Comparison of ENCODE assay signal across 18 cellular contexts in the genomic region with DNA sequence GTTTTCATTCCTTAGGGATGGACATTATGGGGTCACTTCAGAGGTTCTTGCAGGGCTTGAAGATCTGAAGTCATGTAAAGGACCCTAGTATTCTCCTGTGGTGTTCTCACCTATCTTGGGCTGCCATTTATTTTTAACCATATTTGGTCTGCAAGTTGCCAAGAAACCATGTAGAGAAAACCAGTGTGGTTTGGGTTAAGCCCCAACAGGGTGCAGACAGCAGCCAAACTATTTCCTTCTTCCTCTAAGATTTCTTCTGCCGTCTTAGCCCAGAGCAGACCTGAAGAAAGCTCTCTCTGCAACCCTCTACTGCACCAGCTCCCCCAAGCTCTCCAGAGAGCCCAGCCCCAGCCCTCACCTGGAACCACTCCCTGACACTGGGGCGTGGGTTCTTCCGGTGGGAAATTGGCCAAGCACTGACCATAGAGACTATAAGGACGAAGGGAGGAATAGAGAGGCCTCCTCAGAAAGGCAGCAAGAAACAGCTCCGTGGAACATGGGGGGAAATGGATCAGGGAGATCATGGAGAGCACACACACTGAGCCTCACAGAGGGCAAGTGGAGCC.
DNase-seq lines count a peak whose midpoint lies in the region; ATAC-seq and TF ChIP-seq lines count a peak whose summit lies in the region.
"Had no signal": no experiment of that assay in that cellular context is flagged by ENCODE, and none has a peak within 500 bp of the region (broad histone marks: within the 10 kb centered on the region; RNA-seq: fewer than 3 reads in every experiment).

No MANE protein-coding gene starts in this region.

- peak overlapping the region; percentile 52 for H3K4me3 Mint-ChIP-seq in activated CD4-positive, alpha-beta T cell treated with anti-CD3 and anti-CD28 coated beads, Interleukin-2, amount 10 ng/mL, durations not matched to agents 7 days and 5 days
- H3K4me3 Mint-ChIP-seq in T-helper 17 cell: peak overlapping the region; percentile 69
- H3K4me3 Mint-ChIP-seq in natural killer cell treated with Interleukin-12 subunit alpha and Interleukin-12 subunit beta and Interleukin-15 and Interleukin-18, amount 100 ng/mL, for 72 hours: peak overlapping the region; percentile 50

- H3K27ac Mint-ChIP-seq in activated CD4-positive, alpha-beta T cell treated with anti-CD3 and anti-CD28 coated beads, Interleukin-2, amount 10 ng/mL, durations not matched to agents 7 days and 5 days: peak overlapping the region; percentile 86
- H3K27ac Mint-ChIP-seq in T-helper 17 cell: peak overlapping the region; percentile 79
- peak overlapping the region in 1 of 2 donors; percentile 2 for H3K27ac Mint-ChIP-seq in natural killer cell treated with Interleukin-12 subunit alpha and Interleukin-12 subunit beta and Interleukin-15 and Interleukin-18, amount 100 ng/mL, for 72 hours

- peaks cover 7% of the 10 kb centered on the region for H3K9me3 Mint-ChIP-seq in activated CD4-positive, alpha-beta T cell treated with anti-CD3 and anti-CD28 coated beads, Interleukin-2, amount 10 ng/mL, durations not matched to agents 7 days and 5 days
- H3K9me3 Mint-ChIP-seq in natural killer cell treated with Interleukin-12 subunit alpha and Interleukin-12 subunit beta and Interleukin-15 and Interleukin-18, amount 100 ng/mL, for 72 hours: no peaks in the 10 kb centered on the region

- CTCF ChIA-PET in activated CD4-positive, alpha-beta T cell treated with anti-CD3 and anti-CD28 coated beads, Interleukin-2, amount 10 ng/mL, durations not matched to agents 7 days and 5 days (lab: Charles Lee): interaction anchor here (1.2 to 1.6 kb wide), 4 partner anchors 12 to 259 kb away, joined by 3 to 5 read pairs (median 3); no protein-coding TSS in a partner anchor
- CTCF ChIA-PET in HEK293T (lab: Yijun Ruan, JAX): no interaction called here

- peaks cover 82% of the 10 kb centered on the region for H3K4me1 Mint-ChIP-seq in activated CD4-positive, alpha-beta T cell treated with anti-CD3 and anti-CD28 coated beads, Interleukin-2, amount 10 ng/mL, durations not matched to agents 7 days and 5 days
- peaks cover 27% of the 10 kb centered on the region for H3K4me1 Mint-ChIP-seq in T-helper 17 cell
- peaks cover 55 to 57% of the 10 kb centered on the region in 2 donors for H3K4me1 Mint-ChIP-seq in natural killer cell treated with Interleukin-12 subunit alpha and Interleukin-12 subunit beta and Interleukin-15 and Interleukin-18, amount 100 ng/mL, for 72 hours (ENCODE audit: low read depth in 2 of 2)

- H3K27me3 Mint-ChIP-seq in activated CD4-positive, alpha-beta T cell treated with anti-CD3 and anti-CD28 coated beads, Interleukin-2, amount 10 ng/mL, durations not matched to agents 7 days and 5 days: peaks cover 2% of the 10 kb centered on the region
- peaks cover 4% of the 10 kb centered on the region for H3K27me3 Mint-ChIP-seq in T-helper 17 cell
- peaks cover 8 to 44% of the 10 kb centered on the region in 2 donors for H3K27me3 Mint-ChIP-seq in natural killer cell treated with Interleukin-12 subunit alpha and Interleukin-12 subunit beta and Interleukin-15 and Interleukin-18, amount 100 ng/mL, for 72 hours

- peak; percentile 44 for ATAC-seq in GM18909 (IDR thresholded peaks at IDR 0.05; ENCODE audit: poor library complexity, unreplicated experiment)
- ATAC-seq in T-helper 17 cell: peak; percentile 72
- peak; percentile 48 to 58 for ATAC-seq in natural killer cell treated with Interleukin-12 subunit alpha and Interleukin-12 subunit beta and Interleukin-15 and Interleukin-18, amount 100 ng/mL, for 72 hours
- ATAC-seq in GM18511 (IDR thresholded peaks at IDR 0.05; ENCODE audit: unreplicated experiment): no peak
- ATAC-seq: foreskin keratinocyte, left lung had no signal

- H3K36me3 Mint-ChIP-seq in activated CD4-positive, alpha-beta T cell treated with anti-CD3 and anti-CD28 coated beads, Interleukin-2, amount 10 ng/mL, durations not matched to agents 7 days and 5 days (ENCODE audit: low read depth): peaks cover 27% of the 10 kb centered on the region
- no peaks in the 10 kb centered on the region for H3K36me3 Mint-ChIP-seq in T-helper 17 cell (ENCODE audit: low read depth)
- no peaks in the 10 kb centered on the region for H3K36me3 Mint-ChIP-seq in natural killer cell treated with Interleukin-12 subunit alpha and Interleukin-12 subunit beta and Interleukin-15 and Interleukin-18, amount 100 ng/mL, for 72 hours

- H3K9me3 ChIP-seq in T-helper 17 cell (ENCODE audit: control insufficient read depth, low read length, poor library complexity, severe bottlenecking): no peaks in the 10 kb centered on the region
- H3K9me3 ChIP-seq: left lung, Peyer's patch had no signal

- POLR2A ChIA-PET in activated CD4-positive, alpha-beta T cell treated with anti-CD3 and anti-CD28 coated beads, Interleukin-2, amount 10 ng/mL, durations not matched to agents 7 days and 5 days (lab: Charles Lee): no interaction called here
- POLR2A ChIA-PET in HEK293T (lab: Yijun Ruan, JAX): no interaction called here

- peak; percentile 72 for DNase-seq in activated CD4-positive, alpha-beta T cell treated with anti-CD3 and anti-CD28 coated beads, Interleukin-2, amount 10 ng/mL, durations not matched to agents 7 days and 5 days
- no peak for DNase-seq in activated CD4-positive, alpha-beta T cell treated with anti-CD3 and anti-CD28 coated beads for 48 hours
- DNase-seq in T-helper 17 cell (no peak), LoVo (ENCODE audit: low spot score) (no peak), HEK293T (ENCODE audit: extremely low spot score) (no peak)
- DNase-seq in natural killer cell treated with Interleukin-12 subunit alpha and Interleukin-12 subunit beta and Interleukin-15 and Interleukin-18, amount 100 ng/mL, for 72 hours (ENCODE audit: low spot score): no peak
- DNase-seq: COR-L47; foreskin keratinocyte; GM23248; Karpas-422; left lung; NCI-H187; NCI-H524; Peyer's patch; stimulated activated CD4-positive, alpha-beta T cell treated with anti-CD3 and anti-CD28 coated beads, Interleukin-4, amount 100 ng/mL, for 4 hours; WERI-Rb-1 had no signal

TF ChIP-seq in HEK293T, 16 proteins besides CTCF, POLR2A, EP300 and RAD21:
- TF ChIP-seq, protein P1, sequence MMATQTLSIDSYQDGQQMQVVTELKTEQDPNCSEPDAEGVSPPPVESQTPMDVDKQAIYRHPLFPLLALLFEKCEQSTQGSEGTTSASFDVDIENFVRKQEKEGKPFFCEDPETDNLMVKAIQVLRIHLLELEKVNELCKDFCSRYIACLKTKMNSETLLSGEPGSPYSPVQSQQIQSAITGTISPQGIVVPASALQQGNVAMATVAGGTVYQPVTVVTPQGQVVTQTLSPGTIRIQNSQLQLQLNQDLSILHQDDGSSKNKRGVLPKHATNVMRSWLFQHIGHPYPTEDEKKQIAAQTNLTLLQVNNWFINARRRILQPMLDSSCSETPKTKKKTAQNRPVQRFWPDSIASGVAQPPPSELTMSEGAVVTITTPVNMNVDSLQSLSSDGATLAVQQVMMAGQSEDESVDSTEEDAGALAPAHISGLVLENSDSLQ (IDR thresholded peaks at IDR 0.05): no peak
- TF ChIP-seq TARDBP (IDR thresholded peaks at IDR 0.05): no peak
- TF ChIP-seq SUZ12 (IDR thresholded peaks at IDR 0.05): no peak
- no peak for TF ChIP-seq SP1 (IDR thresholded peaks at IDR 0.05)
- no peak for TF ChIP-seq BHLHE40 (IDR thresholded peaks at IDR 0.05; ENCODE audit: borderline replicate concordance)
- TF ChIP-seq CTBP1 (IDR thresholded peaks at IDR 0.05; ENCODE audit: borderline replicate concordance): no peak
- TF ChIP-seq HDGF (IDR thresholded peaks at IDR 0.05; ENCODE audit: borderline replicate concordance): no peak
- no peak for TF ChIP-seq FOXK2 (IDR thresholded peaks at IDR 0.05)
- no peak for TF ChIP-seq FOXM1 (IDR thresholded peaks at IDR 0.05; ENCODE audit: borderline replicate concordance)
- no peak for TF ChIP-seq ARNT (IDR thresholded peaks at IDR 0.05)
- TF ChIP-seq FOXA1 (IDR thresholded peaks at IDR 0.05): no peak
- TF ChIP-seq LEF1 (IDR thresholded peaks at IDR 0.05; ENCODE audit: borderline replicate concordance): no peak
- no peak for TF ChIP-seq ELF4 (IDR thresholded peaks at IDR 0.05)
- TF ChIP-seq L3MBTL2 (conservative IDR thresholded peaks at IDR 0.05): no peak
- TF ChIP-seq ZNF384 (IDR thresholded peaks at IDR 0.05): no peak
- no peak for TF ChIP-seq NFRKB (IDR thresholded peaks at IDR 0.05)
